23 cellular contexts compared by ENCODE assay signal in genomic region chr11:32098142-32098903, GRCh38.
"Had no signal": no experiment of that assay in that cellular context is flagged by ENCODE, and none has a peak within 500 bp of the region (broad histone marks: within the 10 kb centered on the region; RNA-seq: fewer than 3 reads in every experiment).

No MANE protein-coding gene starts in this region.

- H3K4me1 ChIP-seq: parathyroid adenoma, prostate gland, transverse colon had no signal

- H3K4me1 Mint-ChIP-seq: memory B cell had no signal

- H3K9me3 ChIP-seq: esophagus squamous epithelium, gastroesophageal sphincter, left ventricle myocardium inferior, lower lobe of right lung, prostate gland, spleen, stomach, thoracic aorta, transverse colon had no signal

- H3K27me3 Mint-ChIP-seq: effector memory CD8-positive, alpha-beta T cell; memory B cell; stimulated activated memory B cell treated with anti-CD40 and anti-IgM and Interleukin-4, amounts not matched to agents 10 μg/mL and 1 μg/mL and 100 μg/mL, for 72 hours had no signal

- H3K4me3 ChIP-seq: esophagus squamous epithelium, gastroesophageal sphincter, left ventricle myocardium inferior, lower lobe of right lung, prostate gland, spleen, stomach, thoracic aorta, transverse colon had no signal

- H3K79me2 ChIP-seq: parathyroid adenoma had no signal

- H3K27ac ChIP-seq: esophagus squamous epithelium, gastroesophageal sphincter, left ventricle myocardium inferior, lower lobe of right lung, parathyroid adenoma, prostate gland, spleen, stomach, thoracic aorta, transverse colon had no signal

- H3K9ac ChIP-seq: parathyroid adenoma had no signal

- H3K27ac Mint-ChIP-seq: memory B cell; mesothelial cell of epicardium; stimulated activated memory B cell treated with anti-CD40 and anti-IgM and Interleukin-4, amounts not matched to agents 10 μg/mL and 1 μg/mL and 100 μg/mL, for 72 hours had no signal

- H3K36me3 ChIP-seq: prostate gland had no signal

- DNase-seq: effector memory CD8-positive, alpha-beta T cell; esophagus squamous epithelium; foreskin fibroblast; kidney; left cardiac atrium; left ventricle myocardium inferior; lower lobe of right lung; spleen; stimulated activated CD4-positive, alpha-beta T cell treated with anti-CD3 and anti-CD28 coated beads, Interleukin-15, amount 100 ng/mL, for 24 hours; stimulated activated CD4-positive, alpha-beta T cell treated with anti-CD3 and anti-CD28 coated beads, Interleukin-1b, Interleukin-23, amount 100 ng/mL, for 48 hours; stimulated activated CD4-positive, alpha-beta T cell treated with anti-CD3 and anti-CD28 coated beads, Interleukin-4, amount 100 ng/mL, for 24 hours; stomach; substantia nigra; transverse colon had no signal

- H3K4me3 Mint-ChIP-seq: memory B cell; mesothelial cell of epicardium; nephron; stimulated activated memory B cell treated with anti-CD40 and anti-IgM and Interleukin-4, amounts not matched to agents 10 μg/mL and 1 μg/mL and 100 μg/mL, for 72 hours had no signal

- FAIRE-seq: kidney had no signal

- ATAC-seq: effector memory CD8-positive, alpha-beta T cell; gastroesophageal sphincter; left cardiac atrium; lower lobe of right lung; sciatic nerve; stimulated activated memory B cell treated with anti-CD40 and anti-IgM and Interleukin-4, amounts not matched to agents 10 μg/mL and 1 μg/mL and 100 μg/mL, for 72 hours had no signal

- H3K27me3 ChIP-seq: esophagus squamous epithelium, gastroesophageal sphincter, spleen, stomach, transverse colon had no signal

- H2AFZ ChIP-seq: parathyroid adenoma had no signal

- H3K9me3 Mint-ChIP-seq: memory B cell; mesothelial cell of epicardium; nephron; stimulated activated memory B cell treated with anti-CD40 and anti-IgM and Interleukin-4, amounts not matched to agents 10 μg/mL and 1 μg/mL and 100 μg/mL, for 72 hours had no signal
